In genomic region chr19:42386974-42387707, GRCh38 we compare ENCODE assay signal across 9 cellular contexts. TPM values are rescaled to one million over a fixed set of nuclear protein-coding genes. Genes with fewer than 3 reads are reported as not detected.
DNase-seq lines count a peak whose midpoint lies in the region; ATAC-seq, FAIRE-seq and TF ChIP-seq lines count a peak whose summit lies in the region.
"Had no signal": no experiment of that assay in that cellular context is flagged by ENCODE, and none has a peak within 500 bp of the region (broad histone marks: within the 10 kb centered on the region; RNA-seq: fewer than 3 reads in every experiment).

No MANE protein-coding gene starts in this region.

- peak; percentile 95 for ATAC-seq in activated T-helper 17 cell treated with anti-CD3 and anti-CD28 coated beads, Interleukin-2, amount 50 U/mL, for 72 hours (replicated peaks)
- ATAC-seq in foreskin keratinocyte (peak; percentile 87), GM19455 (IDR thresholded peaks at IDR 0.05; ENCODE audit: unreplicated experiment) (no peak)

- TF ChIP-seq CTCF in foreskin keratinocyte (conservative IDR thresholded peaks at IDR 0.05) (peak; percentile 72), tibial artery (IDR thresholded peaks at IDR 0.05) (peak; percentile 4 to 26)

- no peaks in the 10 kb centered on the region for H3K9me3 ChIP-seq in tibial artery

- DNase-seq in DMS79 treated with DMSO at 0.1 percent for 48 hours (lab: John Stamatoyannopoulos, UW) (peak; percentile 84), KBM-7 (peak; percentile 78), RCC 7860 (ENCODE audit: low spot score) (peak; percentile 27), foreskin keratinocyte (peak; percentile 47 to 77), nucleus accumbens (lab: John Stamatoyannopoulos, UW) (peak in 29 of 56 donors; percentile 2 to 64 (median 32)), tibial artery (peak in 1 of 2 donors; percentile 45)

- no peak for FAIRE-seq in RCC 7860 (lab: Jason Lieb, UNC)
- FAIRE-seq: endometrium had no signal

- peaks cover 30% of the 10 kb centered on the region for H3K27me3 ChIP-seq in foreskin keratinocyte
- peaks cover 0 to 86% of the 10 kb centered on the region in 2 donors for H3K27me3 ChIP-seq in tibial artery

- H3K9me3 Mint-ChIP-seq in activated T-helper 17 cell treated with anti-CD3 and anti-CD28 coated beads, Interleukin-2, amount 50 U/mL, for 72 hours: no peaks in the 10 kb centered on the region

- H3K27ac ChIP-seq in foreskin keratinocyte: no peak overlapping the region
- no peak overlapping the region for H3K27ac ChIP-seq in tibial artery

- peaks cover 6% of the 10 kb centered on the region for H3K4me1 Mint-ChIP-seq in activated T-helper 17 cell treated with anti-CD3 and anti-CD28 coated beads, Interleukin-2, amount 50 U/mL, for 72 hours

- H3K4me1 ChIP-seq in foreskin keratinocyte (no peaks in the 10 kb centered on the region), tibial artery (peaks cover 0 to 10% (median 5%) of the 10 kb centered on the region in 4 donors)

- H3K36me3 ChIP-seq in tibial artery: no peaks in the 10 kb centered on the region

- H3K4me3 ChIP-seq in tibial artery: peak overlapping the region; percentile 13 to 41

- no peaks in the 10 kb centered on the region for H3K36me3 Mint-ChIP-seq in activated T-helper 17 cell treated with anti-CD3 and anti-CD28 coated beads, Interleukin-2, amount 50 U/mL, for 72 hours (ENCODE audit: low read depth)

- peaks cover 28% of the 10 kb centered on the region for H3K27me3 Mint-ChIP-seq in activated T-helper 17 cell treated with anti-CD3 and anti-CD28 coated beads, Interleukin-2, amount 50 U/mL, for 72 hours

- H3K4me3 Mint-ChIP-seq in activated T-helper 17 cell treated with anti-CD3 and anti-CD28 coated beads, Interleukin-2, amount 50 U/mL, for 72 hours: peak overlapping the region; percentile 69

- intact Hi-C loops in tibial artery (cut with DNase I; ENCODE audit: low total_unique reads): no loop called here

- no peak overlapping the region for H3K27ac Mint-ChIP-seq in activated T-helper 17 cell treated with anti-CD3 and anti-CD28 coated beads, Interleukin-2, amount 50 U/mL, for 72 hours

- in situ Hi-C loops in KBM-7 (cut with MboI; ENCODE audit: low pct_unique_long_range_greater_than_20kb, low sequenced_read_pairs): no loop called here

RNA-seq across cellular contexts. Expression of gene CNFN, which starts 3.0 kb away (rescaled TPM):
- total RNA-seq in activated T-helper 17 cell treated with anti-CD3 and anti-CD28 coated beads, Interleukin-2, amount 50 U/mL, for 72 hours: under 1 TPM in 1 of 2 donors, not detected in 1; 0.54 TPM
- total RNA-seq in foreskin keratinocyte: 5.4 and 6.7 TPM in 2 replicates
- polyA plus RNA-seq in foreskin keratinocyte: 12.0 and 14.7 TPM in 2 replicates

RNA-seq across cellular contexts. Expression of gene LIPE, which starts 40.0 kb away (rescaled TPM):
- total RNA-seq in activated T-helper 17 cell treated with anti-CD3 and anti-CD28 coated beads, Interleukin-2, amount 50 U/mL, for 72 hours: 10 to 100 TPM; 12.5 to 25.5 TPM
- 23.9 and 27.0 TPM in 2 replicates for total RNA-seq in foreskin keratinocyte
- 24.2 and 27.7 TPM in 2 replicates for polyA plus RNA-seq in foreskin keratinocyte

RNA-seq across cellular contexts. Expression of gene CXCL17, which starts 55.6 kb away (rescaled TPM):
- total RNA-seq in activated T-helper 17 cell treated with anti-CD3 and anti-CD28 coated beads, Interleukin-2, amount 50 U/mL, for 72 hours: not detected
- not detected in 2 replicates for total RNA-seq in foreskin keratinocyte
- not detected in 2 replicates for polyA plus RNA-seq in foreskin keratinocyte
